Comparison of ENCODE assay signal across 8 cellular contexts in genomic region chr11:72821221-72821919, GRCh38. TPM values are rescaled to one million over a fixed set of nuclear protein-coding genes. Genes with fewer than 3 reads are reported as not detected.
DNase-seq lines count a peak whose midpoint lies in the region; TF ChIP-seq lines count a peak whose summit lies in the region.

No MANE protein-coding gene starts in this region.

- peak overlapping the region; percentile 4; the same call in 1 of the 2 replicates for H3K14ac ChIP-seq in H9 (ENCODE audit: insufficient read depth, low read length)

- H3K27me3 ChIP-seq in H9 (ENCODE audit: insufficient read depth, low read length) (no peaks in the 10 kb centered on the region; the same call in 1 of the 2 replicates), hepatocyte (no peaks in the 10 kb centered on the region), skeletal muscle satellite cell (ENCODE audit: control insufficient read depth, insufficient read depth, low read length) (no peaks in the 10 kb centered on the region)

- H2BK120ac ChIP-seq in H9 (ENCODE audit: low read depth, low read length, poor library complexity, severe bottlenecking), result no peak overlapping the region

- H3K36me3 Mint-ChIP-seq in H9 (ENCODE audit: insufficient read depth in 1 of 3, low read depth in 3 of 3), result peaks cover 4 to 20% (median 18%) of the 10 kb centered on the region in 3 experiments; a peak in 6 of 7 replicates

- peak overlapping the region; percentile 62 to 65 for H3K4me3 Mint-ChIP-seq in H9

- peak overlapping the region; percentile 70 for H3K4me3 ChIP-seq in hepatocyte
- peak overlapping the region; percentile 71 for H3K4me3 ChIP-seq in skeletal muscle satellite cell (ENCODE audit: low read length)

- H3K27ac ChIP-seq in H9 (ENCODE audit: insufficient read length, low read depth, low read length) (no peak overlapping the region), hepatocyte (peak overlapping the region; percentile 58)

- H4K8ac ChIP-seq in H9 (replicated peaks; ENCODE audit: insufficient read length, low read depth, low read length), result no peak overlapping the region

- no peak overlapping the region for H2BK12ac ChIP-seq in H9 (ENCODE audit: insufficient read length, low read depth, low read length)

- H3K4me1 Mint-ChIP-seq in H9, result peaks cover 12% of the 10 kb centered on the region in 2 experiments

- H3K27ac Mint-ChIP-seq in H9, result no peak overlapping the region

- H3K36me3 ChIP-seq in hepatocyte (replicated peaks; ENCODE audit: insufficient read depth, low read depth) (no peaks in the 10 kb centered on the region), skeletal muscle satellite cell (ENCODE audit: insufficient read depth, low read length) (peaks cover 7% of the 10 kb centered on the region)

- no peak overlapping the region for H3K9ac ChIP-seq in H9 (ENCODE audit: extremely low read depth, insufficient read length, low read length)
- peak overlapping the region; percentile 58 for H3K9ac ChIP-seq in skeletal muscle satellite cell (ENCODE audit: low read depth, low read length)

- no peak overlapping the region for H4K91ac ChIP-seq in H9 (ENCODE audit: insufficient read length, low read depth, low read length)

- no peaks in the 10 kb centered on the region for H3K9me3 ChIP-seq in H9 (ENCODE audit: control insufficient read depth, low read depth, low read length)
- no peaks in the 10 kb centered on the region for H3K9me3 ChIP-seq in hepatocyte (ENCODE audit: low read depth)
- H3K9me3 ChIP-seq in skeletal muscle satellite cell (replicated peaks; ENCODE audit: low read length), result no peaks in the 10 kb centered on the region

- H2AFZ ChIP-seq in H9 (ENCODE audit: low read length) (no peak overlapping the region), hepatocyte (peak overlapping the region; percentile 89)

- H2BK5ac ChIP-seq in H9 (ENCODE audit: insufficient read length, low read length), result no peak overlapping the region

- H3K79me2 ChIP-seq in H9 (ENCODE audit: insufficient read depth, low read length), result no peaks in the 10 kb centered on the region
- no peaks in the 10 kb centered on the region for H3K79me2 ChIP-seq in hepatocyte

- peak; percentile 61 for DNase-seq in H9
- peak; percentile 32 for DNase-seq in SW480 (ENCODE audit: low spot score)
- peak; percentile 39 for DNase-seq in hepatocyte (ENCODE audit: low spot score)
- DNase-seq in erythroblast (lab: John Stamatoyannopoulos, UW), result no peak
- DNase-seq in amniotic stem cell (lab: John Stamatoyannopoulos, UW), result no peak
- DNase-seq in HCEC 1CT, result no peak
- no peak for DNase-seq in T1000 (lab: John Stamatoyannopoulos, UW)

- H3K18ac ChIP-seq in H9 (ENCODE audit: insufficient read length, low read depth, low read length), result peak overlapping the region; percentile 23

- no peak overlapping the region for H3K56ac ChIP-seq in H9 (ENCODE audit: insufficient read length, low read depth, low read length)

- H4K20me1 ChIP-seq in H9 (ENCODE audit: control insufficient read depth, insufficient read depth, insufficient read length), result no peaks in the 10 kb centered on the region
- no peaks in the 10 kb centered on the region for H4K20me1 ChIP-seq in hepatocyte (ENCODE audit: insufficient read depth, poor library complexity, severe bottlenecking)

- no CpG with 5 or more reads among the region's 50 CpGs for WGBS in H9 (ENCODE audit: extremely low coverage, insufficient read length, low lambda C conversion rate)
- 68% methylated on average over 27 of the region's 50 CpGs for WGBS in hepatocyte (ENCODE audit: low lambda C conversion rate, missing lambda C conversion rate)

- H3T11ph ChIP-seq in H9 (ENCODE audit: low read length), result no peak overlapping the region

- no peak overlapping the region for H2BK15ac ChIP-seq in H9 (ENCODE audit: low read depth, low read length)

- no peak overlapping the region for H3K23ac ChIP-seq in H9 (ENCODE audit: insufficient read length, low read depth, low read length)

- H3K4ac ChIP-seq in H9 (ENCODE audit: low read depth, low read length), result no peak overlapping the region

- H3K4me2 ChIP-seq in H9 (ENCODE audit: insufficient read depth, insufficient read length, low read length), result peak overlapping the region; percentile 61
- peak overlapping the region; percentile 100 for H3K4me2 ChIP-seq in hepatocyte
- H3K4me2 ChIP-seq in skeletal muscle satellite cell (ENCODE audit: low read length), result peak overlapping the region; percentile 92

- peaks cover 13% of the 10 kb centered on the region for H3K23me2 ChIP-seq in H9 (ENCODE audit: insufficient read length, low read depth, low read length, poor library complexity, severe bottlenecking)

- TF ChIP-seq POLR2A in erythroblast (IDR thresholded peaks at IDR 0.05; ENCODE audit: low read length), result no peak

- peaks cover 23% of the 10 kb centered on the region for H3K27me3 Mint-ChIP-seq in H9 (ENCODE audit: low read depth)

- no peaks in the 10 kb centered on the region for H3K79me1 ChIP-seq in H9 (ENCODE audit: insufficient read depth, low read depth, low read length, poor library complexity, severe bottlenecking)

- no peak overlapping the region for H4K5ac ChIP-seq in H9 (ENCODE audit: insufficient read length, low read depth, low read length)

- TF ChIP-seq CTCF in H9 (conservative IDR thresholded peaks at IDR 0.05) (no peak), hepatocyte (IDR thresholded peaks at IDR 0.05; ENCODE audit: poor library complexity) (no peak)

- no peaks in the 10 kb centered on the region; a peak in 2 of 5 replicates for H3K9me3 Mint-ChIP-seq in H9

- H2AK5ac ChIP-seq in H9 (ENCODE audit: insufficient read length, low read length), result no peak overlapping the region

- H2BK20ac ChIP-seq in H9 (ENCODE audit: low read depth, low read length, poor library complexity, severe bottlenecking), result no peak overlapping the region

- H3K9me2 ChIP-seq in hepatocyte (replicated peaks; ENCODE audit: insufficient read depth), result no peaks in the 10 kb centered on the region

- H3K4me1 ChIP-seq in H9 (ENCODE audit: insufficient read depth, low read length), result peaks cover 2% of the 10 kb centered on the region; the same call in 1 of the 2 replicates
- peaks cover 11% of the 10 kb centered on the region for H3K4me1 ChIP-seq in hepatocyte (ENCODE audit: insufficient read depth)
- H3K4me1 ChIP-seq in skeletal muscle satellite cell (ENCODE audit: control insufficient read depth, insufficient read depth, low read length), result peaks cover 19% of the 10 kb centered on the region

RNA-seq across cellular contexts. Expression of gene ATG16L2, which starts 7.2 kb away (rescaled TPM):
- 17.3 and 18.2 TPM in 2 replicates for total RNA-seq in H9 (2021)
- 8.2 and 11.5 TPM in 2 replicates for total RNA-seq in hepatocyte
- polyA plus RNA-seq in hepatocyte, result 20.3 and 27.6 TPM in 2 replicates
- 6.6 and 7.9 TPM in 2 replicates for total RNA-seq in skeletal muscle satellite cell (2012; rRNA removed)

RNA-seq across cellular contexts. Expression of gene STARD10, which starts 27.5 kb away (rescaled TPM):
- total RNA-seq in H9 (2021) (24.4 and 24.7 TPM in 2 replicates), hepatocyte (290 and 390 TPM in 2 replicates)
- polyA plus RNA-seq in hepatocyte, result 575 and 686 TPM in 2 replicates
- 4.4 and 4.8 TPM in 2 replicates for total RNA-seq in skeletal muscle satellite cell (2012; rRNA removed)

Comparison
In these comparisons a context has a peak if more than half of its experiments do, and no peak if none do; other contexts are left out.
1. DNase-seq: peak in H9 (single experiment), SW480 (single experiment) and hepatocyte (single experiment); none in erythroblast (0 of 2), amniotic stem cell (single experiment), HCEC 1CT (single experiment) and T1000 (single experiment).
2. RNA of gene STARD10, which starts 27.5 kb away (total RNA-seq): 290 to 390 TPM in hepatocyte; 24.4 to 24.7 TPM in H9; every median in the first group is over 10 times any median in the second.
3. Peak in every context shown above with its lines, with median percentiles within 50 percentile points of each other: H3K4me2 ChIP-seq.